26 cellular contexts compared by ENCODE assay signal in the genomic region with DNA sequence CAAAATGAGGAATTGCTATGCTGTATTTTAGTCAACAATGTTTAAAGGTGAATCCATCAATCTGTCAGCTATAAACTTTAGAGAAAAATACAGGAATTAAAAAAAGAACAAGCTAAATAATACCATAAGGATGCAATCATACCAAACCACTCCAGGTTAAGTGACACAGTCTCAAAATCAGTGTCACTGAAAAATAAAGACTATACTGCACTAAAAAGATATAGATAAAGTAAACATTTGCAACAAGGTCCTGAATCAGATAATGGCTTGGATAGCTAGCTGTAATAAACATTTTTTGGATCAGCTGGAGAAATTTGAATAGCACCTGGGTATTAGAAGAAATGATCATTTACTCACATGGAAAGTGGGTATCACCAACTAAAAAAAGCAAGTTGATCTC. TPM values are rescaled to one million over a fixed set of nuclear protein-coding genes. Genes with fewer than 3 reads are reported as not detected.
A peak's percentile ranks its signal among the peaks of the same experiment; 100 is the strongest.
DNase-seq lines count a peak whose midpoint lies in the region; ATAC-seq and TF ChIP-seq lines count a peak whose summit lies in the region.
"Had no signal": no experiment of that assay in that cellular context is flagged by ENCODE, and none has a peak within 500 bp of the region (broad histone marks: within the 10 kb centered on the region; RNA-seq: fewer than 3 reads in every experiment).

No MANE protein-coding gene starts in this region.

- H3K36me3 Mint-ChIP-seq in stimulated activated effector memory CD8-positive, alpha-beta T cell treated with anti-CD3 and anti-CD28 coated beads, Interleukin-12 subunit alpha, Interleukin-12 subunit beta, amount 100 ng/mL, for 72 hours = peaks cover 21% of the 10 kb centered on the region

- H2AFZ ChIP-seq in mesenchymal stem cell (ENCODE audit: low read depth, low read length) = no peak overlapping the region

- H3K4me3 Mint-ChIP-seq in stimulated activated effector memory CD8-positive, alpha-beta T cell treated with anti-CD3 and anti-CD28 coated beads, Interleukin-12 subunit alpha, Interleukin-12 subunit beta, amount 100 ng/mL, for 72 hours = no peak overlapping the region
- H3K4me3 Mint-ChIP-seq: activated CD4-positive, alpha-beta T cell treated with anti-CD3 and anti-CD28 coated beads for 36 hours; activated T-cell treated with anti-CD3 and anti-CD28 coated beads, Interleukin-2, amount 50 U/mL, for 4 hours; stimulated activated naive B cell treated with anti-CD40 and anti-IgM and Interleukin-4, amounts not matched to agents 10 μg/mL and 1 μg/mL and 100 μg/mL, for 72 hours; type B pancreatic cell had no signal

- H3K23ac ChIP-seq in mesenchymal stem cell (ENCODE audit: low read length in 2 of 2) = no peak overlapping the region

- TF ChIP-seq CTCF in cardiac muscle cell (IDR thresholded peaks at IDR 0.05; ENCODE audit: low read depth, low read length) (no peak), esophagus muscularis mucosa (IDR thresholded peaks at IDR 0.05) (no peak)

- H3K18ac ChIP-seq in mesenchymal stem cell (ENCODE audit: low read depth in 1 of 2, low read length in 2 of 2) = no peak overlapping the region

- no peak overlapping the region for H2BK12ac ChIP-seq in mesenchymal stem cell (ENCODE audit: low read length in 2 of 2)

- H3K27ac ChIP-seq in cardiac muscle cell (peak overlapping the region; percentile 26), SK-N-MC (peak overlapping the region; percentile 15; the same call in 1 of the 2 replicates), mesenchymal stem cell (ENCODE audit: low read length, poor library complexity, severe bottlenecking) (no peak overlapping the region), esophagus muscularis mucosa (replicated peaks in 1 of 4) (peak overlapping the region in 2 of 4 donors; percentile 10 to 49)
- H3K27ac ChIP-seq: A549 had no signal

- TF ChIP-seq EP300 in esophagus muscularis mucosa (IDR thresholded peaks at IDR 0.05) = no peak

- intact Hi-C loops in Right ventricle myocardium inferior (cut with DNase I) (no loop called here), esophagus muscularis mucosa (cut with DNase I) (no loop called here)

- H4K8ac ChIP-seq in mesenchymal stem cell (ENCODE audit: low read length) = no peak overlapping the region

- no peak overlapping the region for H2AK5ac ChIP-seq in mesenchymal stem cell (ENCODE audit: low read length, severe bottlenecking)

- H3K9ac ChIP-seq in SK-N-MC (ENCODE audit: insufficient read length) (no peak overlapping the region), mesenchymal stem cell (ENCODE audit: low read length) (peak overlapping the region; percentile 22)

- H3K4me1 ChIP-seq in cardiac muscle cell (ENCODE audit: low read depth) (peaks cover 45% of the 10 kb centered on the region), mesenchymal stem cell (ENCODE audit: control insufficient read depth, insufficient read depth, low read depth, low read length) (peaks cover 11% of the 10 kb centered on the region), esophagus muscularis mucosa (peaks cover 70 to 100% (median 93%) of the 10 kb centered on the region in 4 donors)
- H3K4me1 ChIP-seq: BE2C had no signal

- H3K9me3 ChIP-seq in cardiac muscle cell (ENCODE audit: low read depth) = no peaks in the 10 kb centered on the region
- no peaks in the 10 kb centered on the region for H3K9me3 ChIP-seq in SK-N-MC (ENCODE audit: low read depth, low read length)
- no peaks in the 10 kb centered on the region for H3K9me3 ChIP-seq in mesenchymal stem cell (ENCODE audit: control insufficient read depth, low read length)
- H3K9me3 ChIP-seq in esophagus muscularis mucosa = no peaks in the 10 kb centered on the region
- H3K9me3 ChIP-seq: A549, BE2C, pancreas, sigmoid colon had no signal

- no peak overlapping the region for H2BK15ac ChIP-seq in mesenchymal stem cell (ENCODE audit: low read depth, poor library complexity, severe bottlenecking)

- H4K91ac ChIP-seq in mesenchymal stem cell (ENCODE audit: low read length) = no peak overlapping the region

- no peaks in the 10 kb centered on the region for H3K9me3 Mint-ChIP-seq in stimulated activated effector memory CD8-positive, alpha-beta T cell treated with anti-CD3 and anti-CD28 coated beads, Interleukin-12 subunit alpha, Interleukin-12 subunit beta, amount 100 ng/mL, for 72 hours
- H3K9me3 Mint-ChIP-seq: activated T-cell treated with anti-CD3 and anti-CD28 coated beads, Interleukin-2, amount 50 U/mL, for 4 hours; naive thymus-derived CD4-positive, alpha-beta T cell; stimulated activated naive B cell treated with anti-CD40 and anti-IgM and Interleukin-4, amounts not matched to agents 10 μg/mL and 1 μg/mL and 100 μg/mL, for 72 hours; type B pancreatic cell had no signal

- H3K4me1 Mint-ChIP-seq in stimulated activated effector memory CD8-positive, alpha-beta T cell treated with anti-CD3 and anti-CD28 coated beads, Interleukin-12 subunit alpha, Interleukin-12 subunit beta, amount 100 ng/mL, for 72 hours = peaks cover 63% of the 10 kb centered on the region

- H3K4me3 ChIP-seq in cardiac muscle cell (no peak overlapping the region), SK-N-MC (no peak overlapping the region), mesenchymal stem cell (ENCODE audit: insufficient read depth in 1 of 2, low read depth in 1 of 2, low read length in 2 of 2) (no peak overlapping the region), esophagus muscularis mucosa (no peak overlapping the region)
- H3K4me3 ChIP-seq: A549, pancreas, sigmoid colon had no signal

- TF ChIP-seq POLR2A in esophagus muscularis mucosa (IDR thresholded peaks at IDR 0.05; ENCODE audit: low read depth) = no peak

- no peak overlapping the region for H3K14ac ChIP-seq in mesenchymal stem cell (ENCODE audit: low read length in 2 of 2)

- H3K4ac ChIP-seq in mesenchymal stem cell (ENCODE audit: low read depth in 1 of 2, low read length in 2 of 2) = no peak overlapping the region

- H3K79me1 ChIP-seq in mesenchymal stem cell (replicated peaks; ENCODE audit: low read length, poor library complexity, severe bottlenecking) = no peaks in the 10 kb centered on the region

- ATAC-seq in Right ventricle myocardium inferior (no peak), GM19328 (IDR thresholded peaks at IDR 0.05; ENCODE audit: unreplicated experiment) (no peak), GM19397 (IDR thresholded peaks at IDR 0.05; ENCODE audit: unreplicated experiment) (no peak)
- no peak for ATAC-seq in stimulated activated effector memory CD8-positive, alpha-beta T cell treated with anti-CD3 and anti-CD28 coated beads, Interleukin-12 subunit alpha, Interleukin-12 subunit beta, amount 100 ng/mL, for 72 hours
- ATAC-seq: A549; naive thymus-derived CD4-positive, alpha-beta T cell; stimulated activated naive B cell treated with anti-CD40 and anti-IgM and Interleukin-4, amounts not matched to agents 10 μg/mL and 1 μg/mL and 100 μg/mL, for 72 hours had no signal

- H3K27me3 ChIP-seq in cardiac muscle cell (no peaks in the 10 kb centered on the region), mesenchymal stem cell (ENCODE audit: control insufficient read depth in 1 of 2, insufficient read depth in 1 of 2, low read length in 2 of 2) (no peaks in the 10 kb centered on the region), esophagus muscularis mucosa (no peaks in the 10 kb centered on the region)
- H3K27me3 ChIP-seq: BE2C, pancreas, sigmoid colon had no signal

- H2BK120ac ChIP-seq in mesenchymal stem cell (ENCODE audit: low read depth, low read length) = no peak overlapping the region

- H3K27ac Mint-ChIP-seq in stimulated activated effector memory CD8-positive, alpha-beta T cell treated with anti-CD3 and anti-CD28 coated beads, Interleukin-12 subunit alpha, Interleukin-12 subunit beta, amount 100 ng/mL, for 72 hours = peak overlapping the region; percentile 52
- H3K27ac Mint-ChIP-seq: activated CD4-positive, alpha-beta T cell treated with anti-CD3 and anti-CD28 coated beads for 36 hours; stimulated activated naive B cell treated with anti-CD40 and anti-IgM and Interleukin-4, amounts not matched to agents 10 μg/mL and 1 μg/mL and 100 μg/mL, for 72 hours; type B pancreatic cell had no signal

- no peak for DNase-seq in cardiac muscle cell (ENCODE audit: low read depth in 1 of 2, low spot score in 1 of 2)
- DNase-seq in Right ventricle myocardium inferior (ENCODE audit: missing footprints) = no peak
- no peak for DNase-seq in SK-N-MC (ENCODE audit: low read depth, low spot score)
- DNase-seq in mesenchymal stem cell = no peak
- DNase-seq in stimulated activated effector memory CD8-positive, alpha-beta T cell treated with anti-CD3 and anti-CD28 coated beads, Interleukin-12 subunit alpha, Interleukin-12 subunit beta, amount 100 ng/mL, for 72 hours (ENCODE audit: low spot score in 2 of 2) = no peak
- DNase-seq in esophagus muscularis mucosa (ENCODE audit: extremely low spot score) = no peak
- DNase-seq: activated CD4-positive, alpha-beta T cell treated with anti-CD3 and anti-CD28 coated beads for 36 hours; activated CD8-positive, alpha-beta memory T cell treated with anti-CD3 and anti-CD28 coated beads for 24 hours; activated naive CD4-positive, alpha-beta T cell treated with Interleukin-2 at 50 U/mL for 16 hours; activated T-cell treated with anti-CD3 and anti-CD28 coated beads, Interleukin-2, amount 50 U/mL, for 4 hours; BE2C; cerebellar nuclear complex; COR-L47; naive thymus-derived CD4-positive, alpha-beta T cell; NCI-H1092; NCI-H187 treated with DMSO at 0.1 percent for 48 hours; NCI-H774; SHP77; sigmoid colon; stimulated activated CD4-positive, alpha-beta T cell treated with anti-CD3 and anti-CD28 coated beads, Interleukin-2, amount 100 ng/mL, for 24 hours; stimulated activated naive B cell treated with anti-CD40 and anti-IgM and Interleukin-4, amounts not matched to agents 10 μg/mL and 1 μg/mL and 100 μg/mL, for 72 hours had no signal

- no peaks in the 10 kb centered on the region for H3K36me3 ChIP-seq in cardiac muscle cell
- peaks cover 16% of the 10 kb centered on the region for H3K36me3 ChIP-seq in SK-N-MC (ENCODE audit: insufficient read depth, low read length)
- peaks cover 0 to 7% of the 10 kb centered on the region in 2 experiments for H3K36me3 ChIP-seq in mesenchymal stem cell (ENCODE audit: control insufficient read depth in 1 of 2, insufficient read depth in 2 of 2, low read depth in 1 of 2, low read length in 2 of 2)
- no peaks in the 10 kb centered on the region for H3K36me3 ChIP-seq in esophagus muscularis mucosa
- H3K36me3 ChIP-seq: BE2C, pancreas, sigmoid colon had no signal

- H2BK5ac ChIP-seq in mesenchymal stem cell (ENCODE audit: low read depth, low read length, poor library complexity, severe bottlenecking) = no peak overlapping the region

- H3K4me2 ChIP-seq in mesenchymal stem cell (ENCODE audit: low read length, poor library complexity, severe bottlenecking) = no peak overlapping the region

RNA-seq across cellular contexts. Expression of gene GPBP1L1, which starts 7.8 kb away (rescaled TPM):
- total RNA-seq in cardiac muscle cell = 69.7 and 96.3 TPM in 2 replicates
- 79.5 and 123 TPM in 2 replicates for polyA plus RNA-seq in cardiac muscle cell
- 74.0 TPM for total RNA-seq in Right ventricle myocardium inferior
- 37.3 TPM for polyA plus RNA-seq in mesenchymal stem cell (2013, experiment 1 of 2)
- 39.5 TPM for polyA plus RNA-seq in mesenchymal stem cell (2013, experiment 2 of 2)
- total RNA-seq in esophagus muscularis mucosa = 100 to 1,000 TPM in 2 of 4 donors, 10 to 100 TPM in 2; 87.6 to 110 (median 98.7) TPM

RNA-seq across cellular contexts. Expression of gene TMEM69, which starts 9.5 kb away (rescaled TPM):
- total RNA-seq in cardiac muscle cell = 30.1 and 31.3 TPM in 2 replicates
- 69.7 and 69.8 TPM in 2 replicates for polyA plus RNA-seq in cardiac muscle cell
- total RNA-seq in Right ventricle myocardium inferior = 22.1 TPM
- 30.3 TPM for polyA plus RNA-seq in mesenchymal stem cell (2013, experiment 1 of 2)
- polyA plus RNA-seq in mesenchymal stem cell (2013, experiment 2 of 2) = 31.9 TPM
- total RNA-seq in esophagus muscularis mucosa = 10 to 100 TPM; 18.9 to 22.5 (median 19.9) TPM

RNA-seq across cellular contexts. Expression of gene CCDC17, which starts 54.6 kb away (rescaled TPM):
- total RNA-seq in cardiac muscle cell = 2.9 and 7.5 TPM in 2 replicates
- polyA plus RNA-seq in cardiac muscle cell = 1.9 and 3.1 TPM in 2 replicates
- total RNA-seq in Right ventricle myocardium inferior = 1.2 TPM
- polyA plus RNA-seq in mesenchymal stem cell (2013, experiment 1 of 2) = 0.28 TPM
- polyA plus RNA-seq in mesenchymal stem cell (2013, experiment 2 of 2) = 0.16 TPM
- total RNA-seq in esophagus muscularis mucosa = 1 to 10 TPM in 1 of 4 donors, under 1 TPM in 3; 0.66 to 1.0 (median 0.90) TPM
